16 cellular contexts compared by ENCODE assay signal in genomic region chr5:173940269-173940668, GRCh38. TPM values are rescaled to one million over a fixed set of nuclear protein-coding genes. Genes with fewer than 3 reads are reported as not detected.
"Had no signal": no experiment of that assay in that cellular context is flagged by ENCODE, and none has a peak within 500 bp of the region (broad histone marks: within the 10 kb centered on the region; RNA-seq: fewer than 3 reads in every experiment).

No MANE protein-coding gene starts in this region.

- DNase-seq: activated CD4-positive, alpha-beta T cell treated with anti-CD3 and anti-CD28 coated beads, Interleukin-2, amount 50 U/mL, for 1 hour; activated naive CD4-positive, alpha-beta T cell treated with anti-CD3 and anti-CD28 coated beads, Interleukin-2, amount 50 U/mL, for 16 hours; amygdala; brain microvascular endothelial cell; endodermal cell; erythroblast; foreskin melanocyte; heart right ventricle; small intestine; thyroid gland had no signal

- H3K9me3 Mint-ChIP-seq: endodermal cell; T-helper 1 cell treated with Interleukin-12 subunit alpha and Interleukin-12 subunit beta and Interleukin-4 antibody, amounts not matched to agents 30 μg/mL and 1 μg/mL, for 36 hours had no signal

- H3K9me3 ChIP-seq: heart right ventricle, thyroid gland, vagina had no signal

- H3K9ac ChIP-seq: parathyroid adenoma had no signal

- H3K27ac ChIP-seq: brain microvascular endothelial cell, parathyroid adenoma, vagina had no signal

- H3K27me3 ChIP-seq: brain microvascular endothelial cell, heart right ventricle, thyroid gland, vagina had no signal

- H3K27ac Mint-ChIP-seq: T-helper 1 cell treated with Interleukin-12 subunit alpha and Interleukin-12 subunit beta and Interleukin-4 antibody, amounts not matched to agents 30 μg/mL and 1 μg/mL, for 36 hours had no signal

- ATAC-seq: heart right ventricle had no signal

- H3K4me3 ChIP-seq: heart right ventricle, thyroid gland, vagina had no signal

- H2AFZ ChIP-seq: parathyroid adenoma had no signal

- H3K4me3 Mint-ChIP-seq: T-helper 1 cell treated with Interleukin-12 subunit alpha and Interleukin-12 subunit beta and Interleukin-4 antibody, amounts not matched to agents 30 μg/mL and 1 μg/mL, for 36 hours had no signal

RNA-seq across cellular contexts. Expression of gene C5orf47, which starts 48.7 kb away (rescaled TPM):
- total RNA-seq: dermis microvascular lymphatic vessel endothelial cell, endodermal cell, lower leg skin, mesenteric fat pad, vagina had no signal
- polyA plus RNA-seq: small intestine had no signal
